Comparison of ENCODE assay signal across 17 cellular contexts in genomic region chr6:34572585-34572984, GRCh38. TPM values are rescaled to one million over a fixed set of nuclear protein-coding genes. Genes with fewer than 3 reads are reported as not detected.
A peak's percentile ranks its signal among the peaks of the same experiment; 100 is the strongest.
DNase-seq lines count a peak whose midpoint lies in the region; ATAC-seq, FAIRE-seq and TF ChIP-seq lines count a peak whose summit lies in the region.
"Had no signal": no experiment of that assay in that cellular context is flagged by ENCODE, and none has a peak within 500 bp of the region (broad histone marks: within the 10 kb centered on the region; RNA-seq: fewer than 3 reads in every experiment).

No MANE protein-coding gene starts in this region.

- H4K20me1 ChIP-seq in H9 (ENCODE audit: control insufficient read depth, insufficient read depth, insufficient read length) (no peaks in the 10 kb centered on the region), osteoblast (ENCODE audit: insufficient read depth, low read length) (peaks cover 9% of the 10 kb centered on the region)

- H2BK120ac ChIP-seq in H9 (ENCODE audit: low read depth, low read length, poor library complexity, severe bottlenecking): no peak overlapping the region

- no peak overlapping the region for H3K4me3 Mint-ChIP-seq in activated naive CD8-positive, alpha-beta T cell treated with anti-CD3 and anti-CD28 coated beads, Interleukin-2, amount 50 U/mL, for 24 hours
- no peak overlapping the region for H3K4me3 Mint-ChIP-seq in activated naive CD8-positive, alpha-beta T cell treated with anti-CD3 and anti-CD28 coated beads for 36 hours
- H3K4me3 Mint-ChIP-seq in H9: no peak overlapping the region
- H3K4me3 Mint-ChIP-seq in stimulated activated effector memory CD8-positive, alpha-beta T cell treated with anti-CD3 and anti-CD28 coated beads, Interleukin-12 subunit alpha, Interleukin-12 subunit beta, amount 100 ng/mL, for 72 hours: no peak overlapping the region
- H3K4me3 Mint-ChIP-seq: CD4-positive, CD25-positive, alpha-beta regulatory T cell; GM23338 had no signal

- no peaks in the 10 kb centered on the region for H3K36me3 Mint-ChIP-seq in activated naive CD8-positive, alpha-beta T cell treated with anti-CD3 and anti-CD28 coated beads, Interleukin-2, amount 50 U/mL, for 24 hours (ENCODE audit: low read depth)
- H3K36me3 Mint-ChIP-seq in activated naive CD8-positive, alpha-beta T cell treated with anti-CD3 and anti-CD28 coated beads for 36 hours: no peaks in the 10 kb centered on the region
- peaks cover 0 to 4% (median 0%) of the 10 kb centered on the region in 3 experiments; a peak in 2 of 7 replicates for H3K36me3 Mint-ChIP-seq in H9 (ENCODE audit: insufficient read depth in 1 of 3, low read depth in 3 of 3)
- H3K36me3 Mint-ChIP-seq in stimulated activated effector memory CD8-positive, alpha-beta T cell treated with anti-CD3 and anti-CD28 coated beads, Interleukin-12 subunit alpha, Interleukin-12 subunit beta, amount 100 ng/mL, for 72 hours: peaks cover 12% of the 10 kb centered on the region
- H3K36me3 Mint-ChIP-seq: CD4-positive, CD25-positive, alpha-beta regulatory T cell had no signal

- no peaks in the 10 kb centered on the region for H3K36me3 ChIP-seq in kidney (ENCODE audit: control insufficient read depth in 1 of 2, insufficient read depth in 2 of 2, low read length in 2 of 2)
- H3K36me3 ChIP-seq in osteoblast (ENCODE audit: insufficient read depth, low read length): no peaks in the 10 kb centered on the region
- H3K36me3 ChIP-seq: BE2C, HAP-1 had no signal

- H3K56ac ChIP-seq in H9 (ENCODE audit: insufficient read length, low read depth, low read length): no peak overlapping the region

- H3K23ac ChIP-seq in H9 (ENCODE audit: insufficient read length, low read depth, low read length): no peak overlapping the region

- H3K4me2 ChIP-seq in H9 (ENCODE audit: insufficient read depth, insufficient read length, low read length) (no peak overlapping the region), osteoblast (ENCODE audit: insufficient read depth, low read length) (no peak overlapping the region)
- H3K4me2 ChIP-seq: GM23338 had no signal

- H3K27me3 ChIP-seq in H9 (ENCODE audit: insufficient read depth, low read length): no peaks in the 10 kb centered on the region
- H3K27me3 ChIP-seq in osteoblast (ENCODE audit: insufficient read depth, low read length): peaks cover 3% of the 10 kb centered on the region
- H3K27me3 ChIP-seq: BE2C had no signal

- no peak overlapping the region for H2AK5ac ChIP-seq in H9 (ENCODE audit: insufficient read length, low read length)

- H4K8ac ChIP-seq in H9 (replicated peaks; ENCODE audit: insufficient read length, low read depth, low read length): no peak overlapping the region

- H3K14ac ChIP-seq in H9 (ENCODE audit: insufficient read depth, low read length): no peak overlapping the region

- H3K79me1 ChIP-seq in H9 (ENCODE audit: insufficient read depth, low read depth, low read length, poor library complexity, severe bottlenecking): no peaks in the 10 kb centered on the region

- TF ChIP-seq CTCF in H9 (conservative IDR thresholded peaks at IDR 0.05) (no peak), kidney (IDR thresholded peaks at IDR 0.05; ENCODE audit: borderline replicate concordance, extremely low read depth, insufficient read depth) (no peak), osteoblast (IDR thresholded peaks at IDR 0.05; ENCODE audit: extremely low read depth, low read depth, low read length) (no peak)

- no peak overlapping the region for H2BK5ac ChIP-seq in H9 (ENCODE audit: insufficient read length, low read length)

- H2BK12ac ChIP-seq in H9 (ENCODE audit: insufficient read length, low read depth, low read length): no peak overlapping the region

- TF ChIP-seq POLR2A in GM18505 (IDR thresholded peaks at IDR 0.05; ENCODE audit: borderline replicate concordance, extremely low read depth, insufficient read depth, insufficient read length): no peak

- H3K27ac ChIP-seq in H9 (ENCODE audit: insufficient read length, low read depth, low read length): no peak overlapping the region
- H3K27ac ChIP-seq in kidney (ENCODE audit: low read depth in 2 of 2, low read length in 2 of 2): no peak overlapping the region
- H3K27ac ChIP-seq in osteoblast (ENCODE audit: low read depth, low read length): no peak overlapping the region

- no peak for FAIRE-seq in kidney (lab: Jason Lieb, UNC)
- FAIRE-seq: D721Med, G401.6, GM12891 had no signal

- H3K4me1 Mint-ChIP-seq in activated naive CD8-positive, alpha-beta T cell treated with anti-CD3 and anti-CD28 coated beads, Interleukin-2, amount 50 U/mL, for 24 hours: no peaks in the 10 kb centered on the region
- peaks cover 2% of the 10 kb centered on the region for H3K4me1 Mint-ChIP-seq in activated naive CD8-positive, alpha-beta T cell treated with anti-CD3 and anti-CD28 coated beads for 36 hours
- peaks cover 26 to 40% of the 10 kb centered on the region in 2 experiments for H3K4me1 Mint-ChIP-seq in H9
- peaks cover 7% of the 10 kb centered on the region for H3K4me1 Mint-ChIP-seq in stimulated activated effector memory CD8-positive, alpha-beta T cell treated with anti-CD3 and anti-CD28 coated beads, Interleukin-12 subunit alpha, Interleukin-12 subunit beta, amount 100 ng/mL, for 72 hours
- H3K4me1 Mint-ChIP-seq: CD4-positive, CD25-positive, alpha-beta regulatory T cell had no signal

- H3K23me2 ChIP-seq in H9 (ENCODE audit: insufficient read length, low read depth, low read length, poor library complexity, severe bottlenecking): no peaks in the 10 kb centered on the region

- no peak overlapping the region for H4K5ac ChIP-seq in H9 (ENCODE audit: insufficient read length, low read depth, low read length)

- no peak overlapping the region for H4K91ac ChIP-seq in H9 (ENCODE audit: insufficient read length, low read depth, low read length)

- H3T11ph ChIP-seq in H9 (ENCODE audit: low read length): no peak overlapping the region

- H3K79me2 ChIP-seq in H9 (ENCODE audit: insufficient read depth, low read length) (no peaks in the 10 kb centered on the region), osteoblast (ENCODE audit: insufficient read depth, low read length) (no peaks in the 10 kb centered on the region)

- H3K4me3 ChIP-seq in kidney (ENCODE audit: low read length in 2 of 2) (no peak overlapping the region), osteoblast (ENCODE audit: insufficient read depth, low read length) (no peak overlapping the region)
- H3K4me3 ChIP-seq: GM23338, HAP-1 had no signal

- intact Hi-C loops in kidney (cut with DNase I): no loop called here

- H2BK15ac ChIP-seq in H9 (ENCODE audit: low read depth, low read length): no peak overlapping the region

- no peak overlapping the region for H3K4ac ChIP-seq in H9 (ENCODE audit: low read depth, low read length)

- H3K18ac ChIP-seq in H9 (ENCODE audit: insufficient read length, low read depth, low read length): no peak overlapping the region

- H3K27ac Mint-ChIP-seq in activated naive CD8-positive, alpha-beta T cell treated with anti-CD3 and anti-CD28 coated beads, Interleukin-2, amount 50 U/mL, for 24 hours: peak overlapping the region; percentile 6
- no peak overlapping the region for H3K27ac Mint-ChIP-seq in activated naive CD8-positive, alpha-beta T cell treated with anti-CD3 and anti-CD28 coated beads for 36 hours
- H3K27ac Mint-ChIP-seq in H9: peak overlapping the region in 2 of 3 experiments; percentile 19 to 45; a peak in 1 of 7 replicates
- no peak overlapping the region for H3K27ac Mint-ChIP-seq in stimulated activated effector memory CD8-positive, alpha-beta T cell treated with anti-CD3 and anti-CD28 coated beads, Interleukin-12 subunit alpha, Interleukin-12 subunit beta, amount 100 ng/mL, for 72 hours
- H3K27ac Mint-ChIP-seq: CD4-positive, CD25-positive, alpha-beta regulatory T cell; GM23338 had no signal

- H2AFZ ChIP-seq in H9 (ENCODE audit: low read length) (no peak overlapping the region), osteoblast (ENCODE audit: low read length) (no peak overlapping the region)
- H2AFZ ChIP-seq: GM23338 had no signal

- H3K9me3 Mint-ChIP-seq in activated naive CD8-positive, alpha-beta T cell treated with anti-CD3 and anti-CD28 coated beads, Interleukin-2, amount 50 U/mL, for 24 hours: no peaks in the 10 kb centered on the region
- H3K9me3 Mint-ChIP-seq in activated naive CD8-positive, alpha-beta T cell treated with anti-CD3 and anti-CD28 coated beads for 36 hours: no peaks in the 10 kb centered on the region
- H3K9me3 Mint-ChIP-seq in H9: no peaks in the 10 kb centered on the region; a peak in 1 of 5 replicates
- no peaks in the 10 kb centered on the region for H3K9me3 Mint-ChIP-seq in stimulated activated effector memory CD8-positive, alpha-beta T cell treated with anti-CD3 and anti-CD28 coated beads, Interleukin-12 subunit alpha, Interleukin-12 subunit beta, amount 100 ng/mL, for 72 hours
- H3K9me3 Mint-ChIP-seq: CD4-positive, CD25-positive, alpha-beta regulatory T cell; GM23338 had no signal

- WGBS in H9 (ENCODE audit: extremely low coverage, insufficient read length, low lambda C conversion rate): no CpG with 5 or more reads among the region's 6 CpGs

- no peak overlapping the region for H3K9ac ChIP-seq in H9 (ENCODE audit: extremely low read depth, insufficient read length, low read length)
- H3K9ac ChIP-seq in kidney (ENCODE audit: low read length in 2 of 2): no peak overlapping the region

- H3K27me3 Mint-ChIP-seq in activated naive CD8-positive, alpha-beta T cell treated with anti-CD3 and anti-CD28 coated beads, Interleukin-2, amount 50 U/mL, for 24 hours: no peaks in the 10 kb centered on the region
- no peaks in the 10 kb centered on the region for H3K27me3 Mint-ChIP-seq in activated naive CD8-positive, alpha-beta T cell treated with anti-CD3 and anti-CD28 coated beads for 36 hours
- H3K27me3 Mint-ChIP-seq in H9 (ENCODE audit: low read depth): no peaks in the 10 kb centered on the region; the same call in 1 of the 2 replicates
- H3K27me3 Mint-ChIP-seq: CD4-positive, CD25-positive, alpha-beta regulatory T cell had no signal

- H3K4me1 ChIP-seq in H9 (ENCODE audit: insufficient read depth, low read length) (no peaks in the 10 kb centered on the region; the same call in 1 of the 2 replicates), kidney (ENCODE audit: control insufficient read depth in 1 of 2, insufficient read depth in 1 of 2, low read depth in 1 of 2, low read length in 2 of 2) (no peaks in the 10 kb centered on the region), osteoblast (ENCODE audit: insufficient read depth, low read length) (no peaks in the 10 kb centered on the region)
- H3K4me1 ChIP-seq: BE2C, Caco-2, HAP-1 had no signal

- DNase-seq in activated naive CD8-positive, alpha-beta T cell treated with anti-CD3 and anti-CD28 coated beads, Interleukin-2, amount 50 U/mL, for 24 hours: no peak
- DNase-seq in activated naive CD8-positive, alpha-beta T cell treated with anti-CD3 and anti-CD28 coated beads for 36 hours: no peak
- DNase-seq in H9: no peak
- DNase-seq in kidney: peak; percentile 32
- peak; percentile 54 for DNase-seq in osteoblast (ENCODE audit: insufficient read length, low spot score, missing footprints)
- DNase-seq in stimulated activated effector memory CD8-positive, alpha-beta T cell treated with anti-CD3 and anti-CD28 coated beads, Interleukin-12 subunit alpha, Interleukin-12 subunit beta, amount 100 ng/mL, for 72 hours (ENCODE audit: low spot score in 2 of 2): no peak
- DNase-seq: BE2C; C1 segment of cervical spinal cord; Caco-2; CD4-positive, CD25-positive, alpha-beta regulatory T cell had no signal

- H3K9me3 ChIP-seq in H9 (ENCODE audit: control insufficient read depth, low read depth, low read length): no peaks in the 10 kb centered on the region
- no peaks in the 10 kb centered on the region for H3K9me3 ChIP-seq in kidney (ENCODE audit: control insufficient read depth in 1 of 2, low read length in 2 of 2)
- no peaks in the 10 kb centered on the region for H3K9me3 ChIP-seq in osteoblast (ENCODE audit: low read depth, low read length)
- H3K9me3 ChIP-seq: BE2C, Caco-2, HAP-1 had no signal

- no peak for ATAC-seq in activated naive CD8-positive, alpha-beta T cell treated with anti-CD3 and anti-CD28 coated beads, Interleukin-2, amount 50 U/mL, for 24 hours
- ATAC-seq in GM18505 (IDR thresholded peaks at IDR 0.05; ENCODE audit: unreplicated experiment): no peak
- no peak for ATAC-seq in stimulated activated effector memory CD8-positive, alpha-beta T cell treated with anti-CD3 and anti-CD28 coated beads, Interleukin-12 subunit alpha, Interleukin-12 subunit beta, amount 100 ng/mL, for 72 hours

- H2BK20ac ChIP-seq in H9 (ENCODE audit: low read depth, low read length, poor library complexity, severe bottlenecking): no peak overlapping the region

RNA-seq across cellular contexts. Expression of gene SPDEF, which starts 16.5 kb away (rescaled TPM):
- not detected for total RNA-seq in activated naive CD8-positive, alpha-beta T cell treated with anti-CD3 and anti-CD28 coated beads for 36 hours
- 0.15 and 0.22 TPM in 2 replicates for total RNA-seq in H9 (2021)
- 0.19 TPM for total RNA-seq in kidney
- not detected for polyA plus RNA-seq in kidney (ENCODE audit: insufficient read depth, low read depth, low replicate concordance)
- total RNA-seq in osteoblast: 0.29 TPM in 1 of 2 replicates, not detected in the other
- total RNA-seq: A172 had no signal
- polyA plus RNA-seq: CD4-positive, CD25-positive, alpha-beta regulatory T cell; GM23338 had no signal

Comparison
In these comparisons a context has a peak if more than half of its experiments do, and no peak if none do; other contexts are left out.
1. H3K27ac Mint-ChIP-seq: peak in activated naive CD8-positive, alpha-beta T cell treated with anti-CD3 and anti-CD28 coated beads, Interleukin-2, amount 50 U/mL, for 24 hours (single experiment) and H9 (2 of 3); none in activated naive CD8-positive, alpha-beta T cell treated with anti-CD3 and anti-CD28 coated beads for 36 hours (single experiment) and stimulated activated effector memory CD8-positive, alpha-beta T cell treated with anti-CD3 and anti-CD28 coated beads, Interleukin-12 subunit alpha, Interleukin-12 subunit beta, amount 100 ng/mL, for 72 hours (single experiment).
2. DNase-seq: peak in kidney (single experiment) and osteoblast (single experiment); none in activated naive CD8-positive, alpha-beta T cell treated with anti-CD3 and anti-CD28 coated beads, Interleukin-2, amount 50 U/mL, for 24 hours (single experiment), activated naive CD8-positive, alpha-beta T cell treated with anti-CD3 and anti-CD28 coated beads for 36 hours (single experiment), H9 (single experiment) and stimulated activated effector memory CD8-positive, alpha-beta T cell treated with anti-CD3 and anti-CD28 coated beads, Interleukin-12 subunit alpha, Interleukin-12 subunit beta, amount 100 ng/mL, for 72 hours (0 of 2).